ENCODE assay signal across 1 cellular context in the genomic region with DNA sequence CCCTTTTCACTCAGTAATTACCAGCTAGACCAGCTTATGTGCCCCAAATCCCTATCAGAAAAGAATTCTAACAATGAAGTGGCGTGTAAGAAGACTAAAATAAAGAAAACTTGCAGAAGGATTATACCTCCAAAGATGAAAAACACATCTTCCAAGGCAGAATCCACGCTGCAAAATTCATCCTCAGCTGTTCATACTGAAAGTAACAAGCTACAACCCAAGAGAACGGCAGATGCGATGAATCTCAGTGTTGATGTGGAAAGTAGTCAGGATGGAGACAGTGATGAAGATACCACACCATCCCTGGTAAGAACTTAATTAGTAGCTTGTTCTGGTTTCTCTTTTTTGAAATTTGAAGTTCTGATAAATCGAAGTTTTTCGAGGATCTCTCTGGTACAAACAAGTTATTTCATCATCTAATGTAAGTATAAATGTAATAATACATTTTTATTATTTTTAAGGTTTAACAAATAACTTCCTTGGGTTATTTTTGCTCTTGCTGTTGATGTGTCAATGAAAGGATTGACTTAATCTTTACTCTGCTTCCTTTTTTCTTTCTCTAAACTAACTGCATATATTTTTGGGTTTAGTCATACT.
TF ChIP-seq lines count a peak whose summit lies in the region.

No MANE protein-coding gene starts in this region.

TF ChIP-seq in WTC11, 78 proteins besides CTCF, POLR2A, EP300 and RAD21 (continued from another document):
- TF ChIP-seq, protein P1, sequence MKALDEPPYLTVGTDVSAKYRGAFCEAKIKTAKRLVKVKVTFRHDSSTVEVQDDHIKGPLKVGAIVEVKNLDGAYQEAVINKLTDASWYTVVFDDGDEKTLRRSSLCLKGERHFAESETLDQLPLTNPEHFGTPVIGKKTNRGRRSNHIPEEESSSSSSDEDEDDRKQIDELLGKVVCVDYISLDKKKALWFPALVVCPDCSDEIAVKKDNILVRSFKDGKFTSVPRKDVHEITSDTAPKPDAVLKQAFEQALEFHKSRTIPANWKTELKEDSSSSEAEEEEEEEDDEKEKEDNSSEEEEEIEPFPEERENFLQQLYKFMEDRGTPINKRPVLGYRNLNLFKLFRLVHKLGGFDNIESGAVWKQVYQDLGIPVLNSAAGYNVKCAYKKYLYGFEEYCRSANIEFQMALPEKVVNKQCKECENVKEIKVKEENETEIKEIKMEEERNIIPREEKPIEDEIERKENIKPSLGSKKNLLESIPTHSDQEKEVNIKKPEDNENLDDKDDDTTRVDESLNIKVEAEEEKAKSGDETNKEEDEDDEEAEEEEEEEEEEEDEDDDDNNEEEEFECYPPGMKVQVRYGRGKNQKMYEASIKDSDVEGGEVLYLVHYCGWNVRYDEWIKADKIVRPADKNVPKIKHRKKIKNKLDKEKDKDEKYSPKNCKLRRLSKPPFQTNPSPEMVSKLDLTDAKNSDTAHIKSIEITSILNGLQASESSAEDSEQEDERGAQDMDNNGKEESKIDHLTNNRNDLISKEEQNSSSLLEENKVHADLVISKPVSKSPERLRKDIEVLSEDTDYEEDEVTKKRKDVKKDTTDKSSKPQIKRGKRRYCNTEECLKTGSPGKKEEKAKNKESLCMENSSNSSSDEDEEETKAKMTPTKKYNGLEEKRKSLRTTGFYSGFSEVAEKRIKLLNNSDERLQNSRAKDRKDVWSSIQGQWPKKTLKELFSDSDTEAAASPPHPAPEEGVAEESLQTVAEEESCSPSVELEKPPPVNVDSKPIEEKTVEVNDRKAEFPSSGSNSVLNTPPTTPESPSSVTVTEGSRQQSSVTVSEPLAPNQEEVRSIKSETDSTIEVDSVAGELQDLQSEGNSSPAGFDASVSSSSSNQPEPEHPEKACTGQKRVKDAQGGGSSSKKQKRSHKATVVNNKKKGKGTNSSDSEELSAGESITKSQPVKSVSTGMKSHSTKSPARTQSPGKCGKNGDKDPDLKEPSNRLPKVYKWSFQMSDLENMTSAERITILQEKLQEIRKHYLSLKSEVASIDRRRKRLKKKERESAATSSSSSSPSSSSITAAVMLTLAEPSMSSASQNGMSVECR (CRISPR knock-in tag; IDR thresholded peaks at IDR 0.05; ENCODE audit: borderline replicate concordance) = no peak
- TF ChIP-seq CDX4 (CRISPR knock-in tag; IDR thresholded peaks at IDR 0.05; ENCODE audit: borderline replicate concordance) (no peak), ZNF317 (CRISPR knock-in tag; IDR thresholded peaks at IDR 0.05; ENCODE audit: borderline replicate concordance, low read depth) (no peak), GTF2I (CRISPR knock-in tag; conservative IDR thresholded peaks at IDR 0.05) (no peak)
